In genomic region chrX:102712216-102712966, GRCh38 we compare ENCODE assay signal across 8 cellular contexts. TPM values are rescaled to one million over a fixed set of nuclear protein-coding genes. Genes with fewer than 3 reads are reported as not detected.
DNase-seq lines count a peak whose midpoint lies in the region; ATAC-seq and TF ChIP-seq lines count a peak whose summit lies in the region.

Gene GPRASP2 (plus strand): TSS chrX:102712448. CDS start chrX:102714870, 2,422 bp downstream.

- peak within 1 kb of the TSS; percentile 80 for H3K4me3 Mint-ChIP-seq in central memory CD8-positive, alpha-beta T cell

- no peak for TF ChIP-seq CTCF in gastrocnemius medialis (IDR thresholded peaks at IDR 0.05 in 4 of 5, conservative IDR thresholded peaks at IDR 0.05 in 1 of 5)

- no peaks in the 10 kb centered on the region for H3K9me3 Mint-ChIP-seq in central memory CD8-positive, alpha-beta T cell

- H3K27me3 Mint-ChIP-seq in central memory CD8-positive, alpha-beta T cell: peaks cover 19% of the 10 kb centered on the region

- H3K27ac Mint-ChIP-seq in central memory CD8-positive, alpha-beta T cell (ENCODE audit: low read depth): no peak within 1 kb of the TSS

- H3K27ac ChIP-seq in SJCRH30 (peak within 1 kb of the TSS; percentile 27; the same call in 1 of the 2 replicates), gastrocnemius medialis (peak within 1 kb of the TSS; percentile 61 to 77 (median 68))

- peaks cover 5% of the 10 kb centered on the region for H3K4me1 Mint-ChIP-seq in central memory CD8-positive, alpha-beta T cell

- no peaks in the 10 kb centered on the region for H3K9me3 ChIP-seq in SJCRH30 (replicated peaks)
- H3K9me3 ChIP-seq in gastrocnemius medialis: no peaks in the 10 kb centered on the region

- DNase-seq in stimulated activated CD4-positive, alpha-beta T cell treated with anti-CD3 and anti-CD28 coated beads, Interleukin-4, amount 100 ng/mL, for 1 hour: peak; percentile 14
- DNase-seq in stimulated activated CD4-positive, alpha-beta T cell treated with anti-CD3 and anti-CD28 coated beads, Interleukin-1b, Interleukin-23, amount 100 ng/mL, for 48 hours: no peak
- DNase-seq in SJCRH30 (peak; percentile 18 to 42), inferior parietal cortex (ENCODE audit: extremely low spot score) (peak; percentile 3), gastrocnemius medialis (peak in 1 of 2 donors; percentile 25), COLO829 (ENCODE audit: low spot score) (no peak)
- no peak for DNase-seq in central memory CD8-positive, alpha-beta T cell (ENCODE audit: low spot score in 2 of 2)

- H3K27me3 ChIP-seq in SJCRH30 (no peaks in the 10 kb centered on the region), gastrocnemius medialis (no peaks in the 10 kb centered on the region)

- ATAC-seq in central memory CD8-positive, alpha-beta T cell (replicated peaks; ENCODE audit: extremely low read depth, poor library complexity, severe bottlenecking): peak; percentile 56
- ATAC-seq in gastrocnemius medialis: peak; percentile 75 to 76
- no peak for ATAC-seq in HG03457 (IDR thresholded peaks at IDR 0.05; ENCODE audit: unreplicated experiment)

- intact Hi-C loops in gastrocnemius medialis (cut with DNase I; ENCODE audit: low total_unique reads): loop anchor here (5.0 to 10.0 kb wide), 2 partner anchors 110 to 198 kb away; partner anchors contain the start of gene TMSB15A

- H3K36me3 Mint-ChIP-seq in central memory CD8-positive, alpha-beta T cell (ENCODE audit: insufficient read depth): peaks cover 3% of the 10 kb centered on the region

- no peak for TF ChIP-seq POLR2A in gastrocnemius medialis (IDR thresholded peaks at IDR 0.05)

- no peaks in the 10 kb centered on the region for H3K36me3 ChIP-seq in SJCRH30
- H3K36me3 ChIP-seq in gastrocnemius medialis: no peaks in the 10 kb centered on the region

- in situ Hi-C loops in gastrocnemius medialis (cut with MboI; ENCODE audit: low sequenced_read_pairs in 4 of 4): loop anchor here in 1 of 4 donors (25.0 kb wide), 1 partner anchor 100 kb away; no protein-coding TSS in a partner anchor

- peak within 1 kb of the TSS; percentile 60 for H3K4me3 ChIP-seq in SJCRH30
- H3K4me3 ChIP-seq in gastrocnemius medialis: peak within 1 kb of the TSS; percentile 58 to 69 (median 60)

- H3K4me1 ChIP-seq in SJCRH30: no peaks in the 10 kb centered on the region
- no peaks in the 10 kb centered on the region for H3K4me1 ChIP-seq in gastrocnemius medialis

RNA-seq across cellular contexts. Expression of gene GPRASP2, which starts in this region (rescaled TPM):
- total RNA-seq in SJCRH30 (2014; rRNA removed; shearing (Covaris generic)): 7.2 and 7.4 TPM in 2 replicates
- total RNA-seq in gastrocnemius medialis: 1 to 10 TPM in 3 of 4 donors, under 1 TPM in 1; 0.80 to 3.6 (median 2.1) TPM

Comparison
In these comparisons a context has a peak if more than half of its experiments do, and no peak if none do; other contexts are left out.
1. DNase-seq: peak in stimulated activated CD4-positive, alpha-beta T cell treated with anti-CD3 and anti-CD28 coated beads, Interleukin-4, amount 100 ng/mL, for 1 hour (single experiment), SJCRH30 (2 of 2) and inferior parietal cortex (single experiment); none in stimulated activated CD4-positive, alpha-beta T cell treated with anti-CD3 and anti-CD28 coated beads, Interleukin-1b, Interleukin-23, amount 100 ng/mL, for 48 hours (single experiment), central memory CD8-positive, alpha-beta T cell (0 of 2) and COLO829 (single experiment).